9 cellular contexts compared by ENCODE assay signal in genomic region chr1:32715901-32716311, GRCh38. TPM values are rescaled to one million over a fixed set of nuclear protein-coding genes. Genes with fewer than 3 reads are reported as not detected.
DNase-seq lines count a peak whose midpoint lies in the region; TF ChIP-seq lines count a peak whose summit lies in the region.
"Had no signal": no experiment of that assay in that cellular context is flagged by ENCODE, and none has a peak within 500 bp of the region (broad histone marks: within the 10 kb centered on the region; RNA-seq: fewer than 3 reads in every experiment).

No MANE protein-coding gene starts in this region.

- H3K27me3 Mint-ChIP-seq in mesothelial cell of epicardium (ENCODE audit: low read depth) = no peaks in the 10 kb centered on the region

- H2AFZ ChIP-seq in Loucy (ENCODE audit: low read length) (peak overlapping the region; percentile 70; the same call in 1 of the 2 replicates), mammary epithelial cell (ENCODE audit: low read depth, low read length) (peak overlapping the region; percentile 66)

- H3K27ac ChIP-seq in mammary epithelial cell (ENCODE audit: insufficient read depth, low read depth, low read length) = no peak overlapping the region
- H3K27ac ChIP-seq in vagina = peak overlapping the region; percentile 62

- TF ChIP-seq CTCF in Loucy (conservative IDR thresholded peaks at IDR 0.05; ENCODE audit: low read length) (no peak), mammary epithelial cell (conservative IDR thresholded peaks at IDR 0.05 in 1 of 2, IDR thresholded peaks at IDR 0.05 in 1 of 2; ENCODE audit: extremely low read depth in 1 of 2, insufficient read depth in 1 of 2, low read depth in 1 of 2, low read length in 2 of 2) (no peak), mesothelial cell of epicardium (IDR thresholded peaks at IDR 0.05; ENCODE audit: unreplicated experiment) (no peak), vagina (IDR thresholded peaks at IDR 0.05) (no peak)

- TF ChIP-seq POLR2A in vagina (IDR thresholded peaks at IDR 0.05) = no peak

- H3K4me3 Mint-ChIP-seq in mesothelial cell of epicardium = no peak overlapping the region

- H3K9me3 ChIP-seq in Loucy (ENCODE audit: insufficient read depth, low read depth, low read length) (no peaks in the 10 kb centered on the region), mammary epithelial cell (replicated peaks; ENCODE audit: insufficient read depth, low read length) (no peaks in the 10 kb centered on the region), vagina (no peaks in the 10 kb centered on the region)
- H3K9me3 ChIP-seq: SK-N-SH had no signal

- H3K4me3 ChIP-seq in Loucy (ENCODE audit: low read length, poor library complexity, severe bottlenecking) = no peak overlapping the region
- no peak overlapping the region for H3K4me3 ChIP-seq in mammary epithelial cell (replicated peaks in 1 of 3; ENCODE audit: insufficient read depth in 1 of 3, low read depth in 2 of 3, low read length in 3 of 3)
- no peak overlapping the region for H3K4me3 ChIP-seq in vagina

- H3K4me1 ChIP-seq in Loucy (ENCODE audit: insufficient read depth, low read length, poor library complexity, severe bottlenecking) (peaks cover 15% of the 10 kb centered on the region), mammary epithelial cell (ENCODE audit: insufficient read depth, low read length) (peaks cover 20% of the 10 kb centered on the region), vagina (peaks cover 4% of the 10 kb centered on the region)

- H3K27me3 ChIP-seq in Loucy (ENCODE audit: insufficient read depth, low read length, poor library complexity, severe bottlenecking) (no peaks in the 10 kb centered on the region), mammary epithelial cell (ENCODE audit: insufficient read depth, low read length) (no peaks in the 10 kb centered on the region), vagina (no peaks in the 10 kb centered on the region)

- BruUV-seq in mammary epithelial cell (replicated peaks; lab: Mats Ljungman, UMichigan) = no TSS peak

- no peak overlapping the region for H3K4me2 ChIP-seq in Loucy (ENCODE audit: low read depth, low read length, poor library complexity, severe bottlenecking)
- H3K4me2 ChIP-seq in mammary epithelial cell (ENCODE audit: insufficient read depth, low read depth, low read length) = no peak overlapping the region
- H3K4me2 ChIP-seq: SK-N-SH had no signal

- H3K79me2 ChIP-seq in Loucy (ENCODE audit: insufficient read depth, low read length) = no peaks in the 10 kb centered on the region
- no peaks in the 10 kb centered on the region for H3K79me2 ChIP-seq in mammary epithelial cell (ENCODE audit: insufficient read depth, low read length)

- H3K36me3 ChIP-seq in Loucy (ENCODE audit: insufficient read depth, low read length) (no peaks in the 10 kb centered on the region), mammary epithelial cell (ENCODE audit: insufficient read depth, low read length) (no peaks in the 10 kb centered on the region), vagina (no peaks in the 10 kb centered on the region)

- H3K4me1 Mint-ChIP-seq in mesothelial cell of epicardium = peaks cover 15% of the 10 kb centered on the region

- H3K9me2 ChIP-seq in Loucy (replicated peaks; ENCODE audit: low read depth, low read length) = no peaks in the 10 kb centered on the region
- H3K9me2 ChIP-seq: SK-N-SH had no signal

- no peaks in the 10 kb centered on the region for H3K36me3 Mint-ChIP-seq in mesothelial cell of epicardium
- H3K36me3 Mint-ChIP-seq: CD4-positive, alpha-beta memory T cell had no signal

- no peaks in the 10 kb centered on the region for H3K9me3 Mint-ChIP-seq in mesothelial cell of epicardium
- H3K9me3 Mint-ChIP-seq: CD4-positive, alpha-beta memory T cell had no signal

- no peak overlapping the region for H3K9ac ChIP-seq in Loucy (ENCODE audit: low read depth, low read length, poor library complexity, severe bottlenecking)
- no peak overlapping the region for H3K9ac ChIP-seq in mammary epithelial cell (ENCODE audit: insufficient read depth, low read length)
- H3K9ac ChIP-seq: SK-N-SH had no signal

- intact Hi-C loops in mammary epithelial cell (cut with micrococcal nuclease) (loop anchor here (1.0 to 2.0 kb wide), 3 partner anchors 27 to 57 kb away; no protein-coding TSS in a partner anchor), vagina (cut with DNase I) (loop anchor here (10.0 kb wide), 1 partner anchor 159 kb away; the partner anchor contains the start of gene FNDC5)

- peak overlapping the region; percentile 72 for H3K27ac Mint-ChIP-seq in mesothelial cell of epicardium

- dilution Hi-C loops in mammary epithelial cell (cut with HindIII; ENCODE audit: low sequenced_read_pairs) = loop anchor here (10.0 kb wide), 1 partner anchor 369 kb away; the partner anchor contains the start of gene AZIN2

- peak; percentile 66 for DNase-seq in mammary epithelial cell
- no peak for DNase-seq in mesothelial cell of epicardium (ENCODE audit: low spot score in 2 of 2, unreplicated experiment in 2 of 2)
- no peak for DNase-seq in vagina (ENCODE audit: extremely low spot score in 2 of 2)
- no peak for DNase-seq in DMS153 treated with DMSO at 0.1 percent for 48 hours (lab: John Stamatoyannopoulos, UW; ENCODE audit: unreplicated experiment)
- no peak for DNase-seq in NCI-H1436 treated with DMSO at 0.1 percent for 48 hours (lab: John Stamatoyannopoulos, UW)
- no peak for DNase-seq in NCI-H1092 treated with DMSO at 0.1 percent for 48 hours (lab: John Stamatoyannopoulos, UW)

- CTCF ChIA-PET in mammary epithelial cell (lab: Charles Lee; ENCODE audit: low non-redundant PET) = no interaction called here

- WGBS in mammary epithelial cell (ENCODE audit: low coverage, missing lambda C conversion rate) = 77% methylated on average over 2 of the region's 4 CpGs

- in situ Hi-C loops in mammary epithelial cell (cut with MboI; ENCODE audit: low sequenced_read_pairs in 2 of 2) = loop anchor here (5.0 kb wide), 2 partner anchors 41 to 51 kb away; no protein-coding TSS in a partner anchor

- no peaks in the 10 kb centered on the region for H4K20me1 ChIP-seq in Loucy (ENCODE audit: insufficient read depth, low read length, poor library complexity, severe bottlenecking)
- H4K20me1 ChIP-seq in mammary epithelial cell (ENCODE audit: insufficient read depth, low read length) = no peaks in the 10 kb centered on the region

- H3F3A ChIP-seq in Loucy (ENCODE audit: low read depth) = no peaks in the 10 kb centered on the region

RNA-seq across cellular contexts. Expression of gene SYNC, which starts 13.3 kb away (rescaled TPM):
- total RNA-seq in mammary epithelial cell (10 to 100 TPM in 1 of 2 donors, 1 to 10 TPM in 1; 9.2 to 60.0 TPM), mesothelial cell of epicardium (3.9 to 4.5 TPM (median 4.0 TPM) in 3 replicates), vagina (13.0 TPM)
- polyA plus RNA-seq in mammary epithelial cell = 7.6 TPM
- polyA minus RNA-seq in mammary epithelial cell = 7.9 TPM
- total RNA-seq: CD4-positive, alpha-beta memory T cell had no signal
- polyA plus RNA-seq: CD4-positive, alpha-beta memory T cell had no signal
